ENCODE assay signal across 8 cellular contexts in the genomic region with DNA sequence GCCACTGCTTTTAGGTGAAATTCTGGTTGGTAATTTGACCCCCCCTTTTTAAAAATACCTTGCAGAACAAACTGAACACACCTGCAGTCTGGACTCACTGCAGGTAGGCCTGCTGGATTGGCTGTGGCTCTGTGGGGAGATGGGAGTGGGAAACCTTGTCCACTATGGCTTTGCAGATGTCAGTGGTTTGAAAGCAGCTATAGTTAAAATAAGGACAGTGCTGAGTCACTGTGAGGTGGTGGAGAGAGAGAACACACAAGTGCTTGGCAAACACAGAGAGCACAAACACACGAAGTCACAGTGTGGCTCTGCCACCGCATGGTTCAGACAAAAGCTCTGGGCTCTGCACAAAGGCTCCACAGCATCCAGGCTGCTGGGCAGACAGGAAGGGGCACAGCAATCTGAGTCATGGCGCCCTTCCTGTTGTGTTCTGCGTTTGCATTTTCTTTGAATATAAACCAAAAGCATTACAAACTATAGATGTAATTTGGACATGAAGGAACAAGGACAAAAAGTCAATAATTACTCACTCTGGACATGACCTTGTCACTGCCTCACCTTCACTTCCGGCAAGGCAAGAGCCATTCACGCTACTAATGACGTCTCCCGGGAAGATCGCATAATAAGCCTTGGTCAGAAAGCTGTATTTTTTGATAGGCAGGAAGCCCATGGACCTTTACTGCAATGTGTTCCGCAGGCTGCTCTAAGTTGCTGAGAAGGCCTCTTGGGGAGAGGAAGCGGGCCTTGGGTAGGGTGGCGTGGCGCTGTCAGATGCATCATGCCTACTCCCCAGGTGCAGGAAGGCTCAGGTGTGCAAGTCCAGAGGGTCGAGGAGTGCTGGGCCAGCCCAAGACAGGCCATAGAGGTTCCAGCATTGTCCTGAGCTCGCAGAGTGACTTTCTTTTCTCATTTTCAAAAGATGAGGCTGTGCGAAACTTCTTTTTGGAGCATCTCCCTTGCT.
A peak's percentile ranks its signal among the peaks of the same experiment; 100 is the strongest.
DNase-seq lines count a peak whose midpoint lies in the region; ATAC-seq, FAIRE-seq and TF ChIP-seq lines count a peak whose summit lies in the region.

No MANE protein-coding gene starts in this region.

- H3K36me3 ChIP-seq in bronchial epithelial cell (ENCODE audit: control insufficient read depth, insufficient read depth, low read length) (no peaks in the 10 kb centered on the region), mesenchymal stem cell (ENCODE audit: control insufficient read depth in 1 of 2, insufficient read depth in 2 of 2, low read depth in 1 of 2, low read length in 2 of 2) (no peaks in the 10 kb centered on the region)

- no peak for ATAC-seq in GM19351 (IDR thresholded peaks at IDR 0.05; ENCODE audit: unreplicated experiment)
- ATAC-seq in GM19452 (IDR thresholded peaks at IDR 0.05; ENCODE audit: unreplicated experiment): no peak

- H3K9me3 ChIP-seq in mesenchymal stem cell (ENCODE audit: control insufficient read depth, low read length): no peaks in the 10 kb centered on the region

- peak; percentile 43 for FAIRE-seq in bronchial epithelial cell (lab: Jason Lieb, UNC)

- no peak overlapping the region for H3K23ac ChIP-seq in mesenchymal stem cell (ENCODE audit: low read length in 2 of 2)

- H3K14ac ChIP-seq in mesenchymal stem cell (ENCODE audit: low read length in 2 of 2): no peak overlapping the region

- no peak for TF ChIP-seq CTCF in bronchial epithelial cell (IDR thresholded peaks at IDR 0.05; ENCODE audit: insufficient read depth, low read length, severe bottlenecking)

- H3K18ac ChIP-seq in mesenchymal stem cell (ENCODE audit: low read depth in 1 of 2, low read length in 2 of 2): peak overlapping the region; percentile 53 to 86

- no peak overlapping the region for H2AK5ac ChIP-seq in mesenchymal stem cell (ENCODE audit: low read length, severe bottlenecking)

- no peak overlapping the region for H2BK15ac ChIP-seq in mesenchymal stem cell (ENCODE audit: low read depth, poor library complexity, severe bottlenecking)

- H2BK120ac ChIP-seq in mesenchymal stem cell (ENCODE audit: low read depth, low read length): no peak overlapping the region

- no peak overlapping the region for H4K91ac ChIP-seq in mesenchymal stem cell (ENCODE audit: low read length)

- H2BK5ac ChIP-seq in mesenchymal stem cell (ENCODE audit: low read depth, low read length, poor library complexity, severe bottlenecking): no peak overlapping the region

- H3K27ac ChIP-seq in mesenchymal stem cell (ENCODE audit: low read length, poor library complexity, severe bottlenecking): no peak overlapping the region

- H3K9ac ChIP-seq in mesenchymal stem cell (ENCODE audit: low read length): peak overlapping the region; percentile 49

- H3K4me2 ChIP-seq in mesenchymal stem cell (ENCODE audit: low read length, poor library complexity, severe bottlenecking): no peak overlapping the region

- H2BK12ac ChIP-seq in mesenchymal stem cell (ENCODE audit: low read length in 2 of 2): peak overlapping the region; percentile 47 to 80

- H3K79me1 ChIP-seq in mesenchymal stem cell (replicated peaks; ENCODE audit: low read length, poor library complexity, severe bottlenecking): no peaks in the 10 kb centered on the region

- H2AFZ ChIP-seq in mesenchymal stem cell (ENCODE audit: low read depth, low read length): peak overlapping the region; percentile 54

- H3K4me3 ChIP-seq in bronchial epithelial cell (ENCODE audit: low read depth, low read length) (no peak overlapping the region), mesenchymal stem cell (ENCODE audit: insufficient read depth in 1 of 2, low read depth in 1 of 2, low read length in 2 of 2) (no peak overlapping the region)

- DNase-seq in GM04503 (ENCODE audit: low read depth) (peak; percentile 63), NCI-H774 (lab: John Stamatoyannopoulos, UW) (peak; percentile 73), bronchial epithelial cell (ENCODE audit: low read depth) (peak; percentile 89), mesenchymal stem cell (peak; percentile 71), SK-N-DZ (ENCODE audit: low spot score) (no peak), NCI-H187 treated with DMSO at 0.1 percent for 48 hours (lab: John Stamatoyannopoulos, UW) (no peak)

- peak overlapping the region; percentile 80 for H4K8ac ChIP-seq in mesenchymal stem cell (ENCODE audit: low read length)

- 83% methylated on average over 14 of the region's 16 CpGs for WGBS in mesenchymal stem cell

- peak overlapping the region in 1 of 2 experiments; percentile 58 for H3K4ac ChIP-seq in mesenchymal stem cell (ENCODE audit: low read depth in 1 of 2, low read length in 2 of 2)

- peaks cover 4% of the 10 kb centered on the region for H3K4me1 ChIP-seq in mesenchymal stem cell (ENCODE audit: control insufficient read depth, insufficient read depth, low read depth, low read length)

- H3K27me3 ChIP-seq in bronchial epithelial cell (ENCODE audit: control insufficient read depth, insufficient read depth, low read length) (no peaks in the 10 kb centered on the region), mesenchymal stem cell (ENCODE audit: control insufficient read depth in 1 of 2, insufficient read depth in 1 of 2, low read length in 2 of 2) (no peaks in the 10 kb centered on the region)

Comparison
In these comparisons a context has a peak if more than half of its experiments do, and no peak if none do; other contexts are left out.
1. DNase-seq: peak in GM04503 (single experiment), NCI-H774 (single experiment), bronchial epithelial cell (single experiment) and mesenchymal stem cell (single experiment); none in SK-N-DZ (single experiment) and NCI-H187 treated with DMSO at 0.1 percent for 48 hours (single experiment).